Comparison of ENCODE assay signal across 1 cellular context in genomic region chr3:193744822-193745684, GRCh38.
TF ChIP-seq lines count a peak whose summit lies in the region.

No MANE protein-coding gene starts in this region.

TF ChIP-seq in HepG2, 621 proteins besides CTCF, POLR2A, EP300 and RAD21 (continued from another document and continues in another):
- TF ChIP-seq ZNF33A (CRISPR knock-in tag; IDR thresholded peaks at IDR 0.05; ENCODE audit: borderline replicate concordance) (0 out of 2 replicates have a peak, but pooled peaks have one; percentile 23), GABPB1 (CRISPR knock-in tag; IDR thresholded peaks at IDR 0.05) (no peak), RXRB (CRISPR knock-in tag; IDR thresholded peaks at IDR 0.05; ENCODE audit: borderline replicate concordance) (peak; percentile 53; the same call in 1 of the 2 replicates), ZNF263 (CRISPR knock-in tag; IDR thresholded peaks at IDR 0.05) (no peak), ZNF484 (CRISPR knock-in tag; IDR thresholded peaks at IDR 0.05; ENCODE audit: borderline replicate concordance, low read depth) (no peak), MTA1 (CRISPR knock-in tag; IDR thresholded peaks at IDR 0.05; ENCODE audit: borderline replicate concordance) (no peak), ONECUT2 (CRISPR knock-in tag; IDR thresholded peaks at IDR 0.05) (no peak), MIXL1 (CRISPR knock-in tag; IDR thresholded peaks at IDR 0.05) (peak; percentile 76; the same call in 1 of the 2 replicates), KAT7 (CRISPR knock-in tag; IDR thresholded peaks at IDR 0.05; ENCODE audit: borderline replicate concordance) (0 out of 2 replicates have a peak, but pooled peaks have one; percentile 21), CERS6 (CRISPR knock-in tag; IDR thresholded peaks at IDR 0.05) (no peak), ZNF709 (CRISPR knock-in tag; IDR thresholded peaks at IDR 0.05) (peak; percentile 98), MXI1 (IDR thresholded peaks at IDR 0.05; ENCODE audit: borderline replicate concordance, low read depth, low read length) (no peak), ZNF850 (CRISPR knock-in tag; conservative IDR thresholded peaks at IDR 0.05) (no peak), RAD51 (IDR thresholded peaks at IDR 0.05; ENCODE audit: borderline replicate concordance) (no peak), BRD4 (CRISPR knock-in tag; IDR thresholded peaks at IDR 0.05) (peak; percentile 29; the same call in 1 of the 2 replicates), ZSCAN21 (CRISPR knock-in tag; IDR thresholded peaks at IDR 0.05; ENCODE audit: borderline replicate concordance) (no peak), HOXA9 (CRISPR knock-in tag; IDR thresholded peaks at IDR 0.05; ENCODE audit: borderline replicate concordance) (no peak), FOXC1 (CRISPR knock-in tag; IDR thresholded peaks at IDR 0.05; ENCODE audit: borderline replicate concordance) (no peak), ELF1 (CRISPR knock-in tag; IDR thresholded peaks at IDR 0.05) (peak; percentile 66), NR2C2 (CRISPR knock-in tag; IDR thresholded peaks at IDR 0.05; ENCODE audit: borderline replicate concordance) (no peak; the same call in none of the 2 replicates), CBFB (CRISPR knock-in tag; IDR thresholded peaks at IDR 0.05) (peak; percentile 23; the same call in 1 of the 2 replicates), ZNF317 (CRISPR knock-in tag; IDR thresholded peaks at IDR 0.05) (0 out of 2 replicates have a peak, but pooled peaks have one; percentile 21), ZNF816 (CRISPR knock-in tag; IDR thresholded peaks at IDR 0.05; ENCODE audit: borderline replicate concordance) (no peak), NR2F6 (IDR thresholded peaks at IDR 0.05) (no peak), NR2F6 (CRISPR knock-in tag; IDR thresholded peaks at IDR 0.05) (0 out of 2 replicates have a peak, but pooled peaks have one; percentile 9), ZFP90 (CRISPR knock-in tag; IDR thresholded peaks at IDR 0.05; ENCODE audit: borderline replicate concordance) (no peak), SIX1 (CRISPR knock-in tag; IDR thresholded peaks at IDR 0.05; ENCODE audit: borderline replicate concordance) (no peak), FOXA3 (CRISPR knock-in tag; IDR thresholded peaks at IDR 0.05) (peak; percentile 38; the same call in 1 of the 2 replicates), ZNF33B (CRISPR knock-in tag; IDR thresholded peaks at IDR 0.05) (0 out of 2 replicates have a peak, but pooled peaks have one; percentile 19), EZH2 (conservative IDR thresholded peaks at IDR 0.05; ENCODE audit: low read depth, low read length) (no peak), PRMT3 (CRISPR knock-in tag; IDR thresholded peaks at IDR 0.05; ENCODE audit: borderline replicate concordance, low read depth) (no peak), FOXJ3 (CRISPR knock-in tag; IDR thresholded peaks at IDR 0.05; ENCODE audit: borderline replicate concordance) (no peak)
- TF ChIP-seq, protein P1, sequence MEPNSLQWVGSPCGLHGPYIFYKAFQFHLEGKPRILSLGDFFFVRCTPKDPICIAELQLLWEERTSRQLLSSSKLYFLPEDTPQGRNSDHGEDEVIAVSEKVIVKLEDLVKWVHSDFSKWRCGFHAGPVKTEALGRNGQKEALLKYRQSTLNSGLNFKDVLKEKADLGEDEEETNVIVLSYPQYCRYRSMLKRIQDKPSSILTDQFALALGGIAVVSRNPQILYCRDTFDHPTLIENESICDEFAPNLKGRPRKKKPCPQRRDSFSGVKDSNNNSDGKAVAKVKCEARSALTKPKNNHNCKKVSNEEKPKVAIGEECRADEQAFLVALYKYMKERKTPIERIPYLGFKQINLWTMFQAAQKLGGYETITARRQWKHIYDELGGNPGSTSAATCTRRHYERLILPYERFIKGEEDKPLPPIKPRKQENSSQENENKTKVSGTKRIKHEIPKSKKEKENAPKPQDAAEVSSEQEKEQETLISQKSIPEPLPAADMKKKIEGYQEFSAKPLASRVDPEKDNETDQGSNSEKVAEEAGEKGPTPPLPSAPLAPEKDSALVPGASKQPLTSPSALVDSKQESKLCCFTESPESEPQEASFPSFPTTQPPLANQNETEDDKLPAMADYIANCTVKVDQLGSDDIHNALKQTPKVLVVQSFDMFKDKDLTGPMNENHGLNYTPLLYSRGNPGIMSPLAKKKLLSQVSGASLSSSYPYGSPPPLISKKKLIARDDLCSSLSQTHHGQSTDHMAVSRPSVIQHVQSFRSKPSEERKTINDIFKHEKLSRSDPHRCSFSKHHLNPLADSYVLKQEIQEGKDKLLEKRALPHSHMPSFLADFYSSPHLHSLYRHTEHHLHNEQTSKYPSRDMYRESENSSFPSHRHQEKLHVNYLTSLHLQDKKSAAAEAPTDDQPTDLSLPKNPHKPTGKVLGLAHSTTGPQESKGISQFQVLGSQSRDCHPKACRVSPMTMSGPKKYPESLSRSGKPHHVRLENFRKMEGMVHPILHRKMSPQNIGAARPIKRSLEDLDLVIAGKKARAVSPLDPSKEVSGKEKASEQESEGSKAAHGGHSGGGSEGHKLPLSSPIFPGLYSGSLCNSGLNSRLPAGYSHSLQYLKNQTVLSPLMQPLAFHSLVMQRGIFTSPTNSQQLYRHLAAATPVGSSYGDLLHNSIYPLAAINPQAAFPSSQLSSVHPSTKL (CRISPR knock-in tag; IDR thresholded peaks at IDR 0.05): peak; percentile 35; the same call in 1 of the 2 replicates
- TF ChIP-seq, protein P2, sequence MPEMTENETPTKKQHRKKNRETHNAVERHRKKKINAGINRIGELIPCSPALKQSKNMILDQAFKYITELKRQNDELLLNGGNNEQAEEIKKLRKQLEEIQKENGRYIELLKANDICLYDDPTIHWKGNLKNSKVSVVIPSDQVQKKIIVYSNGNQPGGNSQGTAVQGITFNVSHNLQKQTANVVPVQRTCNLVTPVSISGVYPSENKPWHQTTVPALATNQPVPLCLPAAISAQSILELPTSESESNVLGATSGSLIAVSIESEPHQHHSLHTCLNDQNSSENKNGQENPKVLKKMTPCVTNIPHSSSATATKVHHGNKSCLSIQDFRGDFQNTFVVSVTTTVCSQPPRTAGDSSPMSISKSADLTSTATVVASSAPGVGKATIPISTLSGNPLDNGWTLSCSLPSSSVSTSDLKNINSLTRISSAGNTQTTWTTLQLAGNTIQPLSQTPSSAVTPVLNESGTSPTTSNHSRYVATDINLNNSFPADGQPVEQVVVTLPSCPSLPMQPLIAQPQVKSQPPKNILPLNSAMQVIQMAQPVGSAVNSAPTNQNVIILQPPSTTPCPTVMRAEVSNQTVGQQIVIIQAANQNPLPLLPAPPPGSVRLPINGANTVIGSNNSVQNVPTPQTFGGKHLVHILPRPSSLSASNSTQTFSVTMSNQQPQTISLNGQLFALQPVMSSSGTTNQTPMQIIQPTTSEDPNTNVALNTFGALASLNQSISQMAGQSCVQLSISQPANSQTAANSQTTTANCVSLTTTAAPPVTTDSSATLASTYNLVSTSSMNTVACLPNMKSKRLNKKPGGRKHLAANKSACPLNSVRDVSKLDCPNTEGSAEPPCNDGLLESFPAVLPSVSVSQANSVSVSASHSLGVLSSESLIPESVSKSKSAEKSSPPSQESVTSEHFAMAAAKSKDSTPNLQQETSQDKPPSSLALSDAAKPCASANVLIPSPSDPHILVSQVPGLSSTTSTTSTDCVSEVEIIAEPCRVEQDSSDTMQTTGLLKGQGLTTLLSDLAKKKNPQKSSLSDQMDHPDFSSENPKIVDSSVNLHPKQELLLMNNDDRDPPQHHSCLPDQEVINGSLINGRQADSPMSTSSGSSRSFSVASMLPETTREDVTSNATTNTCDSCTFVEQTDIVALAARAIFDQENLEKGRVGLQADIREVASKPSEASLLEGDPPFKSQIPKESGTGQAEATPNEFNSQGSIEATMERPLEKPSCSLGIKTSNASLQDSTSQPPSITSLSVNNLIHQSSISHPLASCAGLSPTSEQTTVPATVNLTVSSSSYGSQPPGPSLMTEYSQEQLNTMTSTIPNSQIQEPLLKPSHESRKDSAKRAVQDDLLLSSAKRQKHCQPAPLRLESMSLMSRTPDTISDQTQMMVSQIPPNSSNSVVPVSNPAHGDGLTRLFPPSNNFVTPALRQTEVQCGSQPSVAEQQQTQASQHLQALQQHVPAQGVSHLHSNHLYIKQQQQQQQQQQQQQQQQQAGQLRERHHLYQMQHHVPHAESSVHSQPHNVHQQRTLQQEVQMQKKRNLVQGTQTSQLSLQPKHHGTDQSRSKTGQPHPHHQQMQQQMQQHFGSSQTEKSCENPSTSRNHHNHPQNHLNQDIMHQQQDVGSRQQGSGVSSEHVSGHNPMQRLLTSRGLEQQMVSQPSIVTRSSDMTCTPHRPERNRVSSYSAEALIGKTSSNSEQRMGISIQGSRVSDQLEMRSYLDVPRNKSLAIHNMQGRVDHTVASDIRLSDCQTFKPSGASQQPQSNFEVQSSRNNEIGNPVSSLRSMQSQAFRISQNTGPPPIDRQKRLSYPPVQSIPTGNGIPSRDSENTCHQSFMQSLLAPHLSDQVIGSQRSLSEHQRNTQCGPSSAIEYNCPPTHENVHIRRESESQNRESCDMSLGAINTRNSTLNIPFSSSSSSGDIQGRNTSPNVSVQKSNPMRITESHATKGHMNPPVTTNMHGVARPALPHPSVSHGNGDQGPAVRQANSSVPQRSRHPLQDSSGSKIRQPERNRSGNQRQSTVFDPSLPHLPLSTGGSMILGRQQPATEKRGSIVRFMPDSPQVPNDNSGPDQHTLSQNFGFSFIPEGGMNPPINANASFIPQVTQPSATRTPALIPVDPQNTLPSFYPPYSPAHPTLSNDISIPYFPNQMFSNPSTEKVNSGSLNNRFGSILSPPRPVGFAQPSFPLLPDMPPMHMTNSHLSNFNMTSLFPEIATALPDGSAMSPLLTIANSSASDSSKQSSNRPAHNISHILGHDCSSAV (CRISPR knock-in tag; IDR thresholded peaks at IDR 0.05; ENCODE audit: borderline replicate concordance): no peak
- TF ChIP-seq, protein P3, sequence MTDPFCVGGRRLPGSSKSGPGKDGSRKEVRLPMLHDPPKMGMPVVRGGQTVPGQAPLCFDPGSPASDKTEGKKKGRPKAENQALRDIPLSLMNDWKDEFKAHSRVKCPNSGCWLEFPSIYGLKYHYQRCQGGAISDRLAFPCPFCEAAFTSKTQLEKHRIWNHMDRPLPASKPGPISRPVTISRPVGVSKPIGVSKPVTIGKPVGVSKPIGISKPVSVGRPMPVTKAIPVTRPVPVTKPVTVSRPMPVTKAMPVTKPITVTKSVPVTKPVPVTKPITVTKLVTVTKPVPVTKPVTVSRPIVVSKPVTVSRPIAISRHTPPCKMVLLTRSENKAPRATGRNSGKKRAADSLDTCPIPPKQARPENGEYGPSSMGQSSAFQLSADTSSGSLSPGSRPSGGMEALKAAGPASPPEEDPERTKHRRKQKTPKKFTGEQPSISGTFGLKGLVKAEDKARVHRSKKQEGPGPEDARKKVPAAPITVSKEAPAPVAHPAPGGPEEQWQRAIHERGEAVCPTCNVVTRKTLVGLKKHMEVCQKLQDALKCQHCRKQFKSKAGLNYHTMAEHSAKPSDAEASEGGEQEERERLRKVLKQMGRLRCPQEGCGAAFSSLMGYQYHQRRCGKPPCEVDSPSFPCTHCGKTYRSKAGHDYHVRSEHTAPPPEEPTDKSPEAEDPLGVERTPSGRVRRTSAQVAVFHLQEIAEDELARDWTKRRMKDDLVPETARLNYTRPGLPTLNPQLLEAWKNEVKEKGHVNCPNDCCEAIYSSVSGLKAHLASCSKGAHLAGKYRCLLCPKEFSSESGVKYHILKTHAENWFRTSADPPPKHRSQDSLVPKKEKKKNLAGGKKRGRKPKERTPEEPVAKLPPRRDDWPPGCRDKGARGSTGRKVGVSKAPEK (CRISPR knock-in tag; IDR thresholded peaks at IDR 0.05; ENCODE audit: borderline replicate concordance): no peak
- TF ChIP-seq, protein P4, sequence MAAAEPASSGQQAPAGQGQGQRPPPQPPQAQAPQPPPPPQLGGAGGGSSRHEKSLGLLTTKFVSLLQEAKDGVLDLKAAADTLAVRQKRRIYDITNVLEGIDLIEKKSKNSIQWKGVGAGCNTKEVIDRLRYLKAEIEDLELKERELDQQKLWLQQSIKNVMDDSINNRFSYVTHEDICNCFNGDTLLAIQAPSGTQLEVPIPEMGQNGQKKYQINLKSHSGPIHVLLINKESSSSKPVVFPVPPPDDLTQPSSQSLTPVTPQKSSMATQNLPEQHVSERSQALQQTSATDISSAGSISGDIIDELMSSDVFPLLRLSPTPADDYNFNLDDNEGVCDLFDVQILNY (CRISPR knock-in tag; conservative IDR thresholded peaks at IDR 0.05): no peak
- TF ChIP-seq, protein P5, sequence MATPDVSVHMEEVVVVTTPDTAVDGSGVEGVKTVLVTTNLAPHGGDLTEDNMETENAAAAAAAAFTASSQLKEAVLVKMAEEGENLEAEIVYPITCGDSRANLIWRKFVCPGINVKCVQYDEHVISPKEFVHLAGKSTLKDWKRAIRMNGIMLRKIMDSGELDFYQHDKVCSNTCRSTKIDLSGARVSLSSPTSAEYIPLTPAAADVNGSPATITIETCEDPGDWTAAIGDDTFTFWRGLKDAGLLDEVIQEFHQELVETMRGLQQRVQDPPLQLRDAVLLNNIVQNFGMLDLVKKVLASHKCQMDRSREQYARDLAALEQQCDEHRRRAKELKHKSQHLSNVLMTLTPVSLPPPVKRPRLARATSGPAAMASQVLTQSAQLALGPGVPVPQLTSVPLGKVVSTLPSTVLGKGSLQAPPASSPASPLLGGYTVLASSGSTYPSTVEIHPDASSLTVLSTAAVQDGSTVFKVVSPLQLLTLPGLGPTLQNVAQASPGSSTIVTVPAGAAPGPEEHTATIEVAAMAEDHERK (CRISPR knock-in tag; IDR thresholded peaks at IDR 0.05; ENCODE audit: low read depth): no peak
- TF ChIP-seq, protein P6, sequence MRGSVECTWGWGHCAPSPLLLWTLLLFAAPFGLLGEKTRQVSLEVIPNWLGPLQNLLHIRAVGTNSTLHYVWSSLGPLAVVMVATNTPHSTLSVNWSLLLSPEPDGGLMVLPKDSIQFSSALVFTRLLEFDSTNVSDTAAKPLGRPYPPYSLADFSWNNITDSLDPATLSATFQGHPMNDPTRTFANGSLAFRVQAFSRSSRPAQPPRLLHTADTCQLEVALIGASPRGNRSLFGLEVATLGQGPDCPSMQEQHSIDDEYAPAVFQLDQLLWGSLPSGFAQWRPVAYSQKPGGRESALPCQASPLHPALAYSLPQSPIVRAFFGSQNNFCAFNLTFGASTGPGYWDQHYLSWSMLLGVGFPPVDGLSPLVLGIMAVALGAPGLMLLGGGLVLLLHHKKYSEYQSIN (CRISPR knock-in tag; IDR thresholded peaks at IDR 0.05; ENCODE audit: borderline replicate concordance): no peak
- TF ChIP-seq, protein P7, sequence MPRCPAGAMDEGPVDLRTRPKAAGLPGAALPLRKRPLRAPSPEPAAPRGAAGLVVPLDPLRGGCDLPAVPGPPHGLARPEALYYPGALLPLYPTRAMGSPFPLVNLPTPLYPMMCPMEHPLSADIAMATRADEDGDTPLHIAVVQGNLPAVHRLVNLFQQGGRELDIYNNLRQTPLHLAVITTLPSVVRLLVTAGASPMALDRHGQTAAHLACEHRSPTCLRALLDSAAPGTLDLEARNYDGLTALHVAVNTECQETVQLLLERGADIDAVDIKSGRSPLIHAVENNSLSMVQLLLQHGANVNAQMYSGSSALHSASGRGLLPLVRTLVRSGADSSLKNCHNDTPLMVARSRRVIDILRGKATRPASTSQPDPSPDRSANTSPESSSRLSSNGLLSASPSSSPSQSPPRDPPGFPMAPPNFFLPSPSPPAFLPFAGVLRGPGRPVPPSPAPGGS (CRISPR knock-in tag; IDR thresholded peaks at IDR 0.05): no peak
